ENCODE assay signal across 8 cellular contexts in the genomic region with DNA sequence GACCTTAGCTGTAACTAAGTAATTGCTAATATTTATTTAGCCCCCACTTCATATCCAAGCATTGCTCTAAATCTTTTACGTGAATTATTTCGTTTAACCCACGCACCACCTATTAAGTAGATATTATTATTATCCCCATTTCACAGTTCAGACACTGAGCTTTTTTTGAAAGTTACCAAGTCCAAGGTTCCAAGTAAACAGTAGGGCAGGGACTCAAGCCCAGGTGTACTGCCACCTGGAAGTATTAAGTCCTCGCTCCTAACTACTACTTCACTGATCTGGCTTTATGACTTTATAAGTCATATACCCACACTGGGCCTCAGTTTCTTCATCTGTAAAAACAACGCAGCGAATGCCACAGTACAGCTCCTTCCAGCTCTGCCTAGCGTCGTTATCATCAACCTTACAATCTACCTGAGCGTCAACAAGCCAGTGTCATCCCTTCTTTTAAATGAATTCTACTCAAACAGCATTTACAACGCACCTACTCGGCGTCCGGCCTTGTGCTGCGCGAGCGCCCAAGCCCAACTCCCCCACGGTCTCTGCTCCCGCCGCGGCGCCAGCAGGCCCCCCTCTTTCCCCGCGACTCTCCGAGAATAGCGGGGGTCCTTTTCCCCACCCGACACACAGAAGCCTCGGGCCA. TPM values are rescaled to one million over a fixed set of nuclear protein-coding genes. Genes with fewer than 3 reads are reported as not detected.
DNase-seq lines count a peak whose midpoint lies in the region; ATAC-seq and TF ChIP-seq lines count a peak whose summit lies in the region.

No MANE protein-coding gene starts in this region.

- H3K27me3 ChIP-seq in liver (ENCODE audit: control insufficient read depth in 4 of 4, insufficient read depth in 4 of 4, low read length in 3 of 4) = no peaks in the 10 kb centered on the region

- TF ChIP-seq CTCF in chondrocyte (IDR thresholded peaks at IDR 0.05) = peak; percentile 13
- no peak for TF ChIP-seq CTCF in liver (IDR thresholded peaks at IDR 0.05; ENCODE audit: low read depth, low read length, missing input control)

- peak; percentile 14 for ATAC-seq in HG02885 (IDR thresholded peaks at IDR 0.05; ENCODE audit: poor library complexity, unreplicated experiment)
- no peak for ATAC-seq in stimulated activated naive CD8-positive, alpha-beta T cell treated with anti-CD3 and anti-CD28 coated beads, Interleukin-15, Interleukin-2, amounts not matched to agents 100 U/mL and 50 U/mL, for 24 hours

- peak overlapping the region; percentile 92 to 93 for H3K27ac ChIP-seq in liver (ENCODE audit: low read depth in 1 of 2, low read length in 2 of 2)

- H3K36me3 Mint-ChIP-seq in chondrocyte (ENCODE audit: low read depth) = no peaks in the 10 kb centered on the region

- DNase-seq in activated CD8-positive, alpha-beta memory T cell treated with anti-CD3 and anti-CD28 coated beads for 48 hours (ENCODE audit: low read depth in 2 of 3, low spot score in 2 of 3) = peak in 2 of 3 experiments; percentile 7 to 19
- no peak for DNase-seq in activated CD8-positive, alpha-beta memory T cell treated with anti-CD3 and anti-CD28 coated beads for 24 hours
- DNase-seq in RPMI8226 = peak; percentile 10
- no peak for DNase-seq in chondrocyte (ENCODE audit: low spot score)
- peak; percentile 37 for DNase-seq in stimulated activated naive CD8-positive, alpha-beta T cell treated with anti-CD3 and anti-CD28 coated beads, Interleukin-15, Interleukin-2, amounts not matched to agents 100 U/mL and 50 U/mL, for 24 hours
- DNase-seq in NCI-H2029 (lab: John Stamatoyannopoulos, UW) = no peak

- no peaks in the 10 kb centered on the region for H3K9me3 Mint-ChIP-seq in chondrocyte (ENCODE audit: low read depth)

- H3K4me3 Mint-ChIP-seq in chondrocyte (ENCODE audit: unreplicated experiment) = peak overlapping the region; percentile 92

- H3K4me1 Mint-ChIP-seq in chondrocyte (ENCODE audit: low read depth) = peaks cover 34% of the 10 kb centered on the region

- TF ChIP-seq RAD21 in liver (IDR thresholded peaks at IDR 0.05) = no peak

- H3K36me3 ChIP-seq in liver (ENCODE audit: control insufficient read depth in 4 of 4, insufficient read depth in 3 of 4, low read depth in 1 of 4, low read length in 3 of 4) = no peaks in the 10 kb centered on the region

- H3K27ac Mint-ChIP-seq in chondrocyte (ENCODE audit: unreplicated experiment) = peak overlapping the region; percentile 93

- WGBS in liver = 1% methylated on average over 27 of the region's 27 CpGs

- H3K4me1 ChIP-seq in liver (ENCODE audit: control insufficient read depth in 4 of 4, insufficient read depth in 4 of 4, low read length in 3 of 4) = peaks cover 5 to 21% (median 9%) of the 10 kb centered on the region in 4 donors

- H3K27me3 Mint-ChIP-seq in chondrocyte (ENCODE audit: low read depth) = no peaks in the 10 kb centered on the region

- H3K9me3 ChIP-seq in liver (ENCODE audit: control insufficient read depth in 4 of 4, low read length in 3 of 4) = no peaks in the 10 kb centered on the region

- H3K9ac ChIP-seq in liver (ENCODE audit: low read depth in 1 of 2, low read length in 2 of 2) = peak overlapping the region; percentile 42 to 83

- peak overlapping the region; percentile 59 to 89 (median 88) for H3K4me3 ChIP-seq in liver (ENCODE audit: low read depth in 1 of 3, low read length in 3 of 3)

TF ChIP-seq in liver, 16 proteins besides CTCF, POLR2A, EP300 and RAD21:
- TF ChIP-seq EGR1 (IDR thresholded peaks at IDR 0.05; ENCODE audit: low read depth in 2 of 2) (no peak), GABPA (IDR thresholded peaks at IDR 0.05 in 1 of 2, conservative IDR thresholded peaks at IDR 0.05 in 1 of 2) (no peak), ATF3 (IDR thresholded peaks at IDR 0.05) (no peak), FOXA1 (IDR thresholded peaks at IDR 0.05) (no peak), NR2F2 (IDR thresholded peaks at IDR 0.05) (no peak), HNF4G (IDR thresholded peaks at IDR 0.05) (peak; percentile 41), REST (IDR thresholded peaks at IDR 0.05) (no peak), HNF4A (conservative IDR thresholded peaks at IDR 0.05) (peak; percentile 83 to 84), MAX (IDR thresholded peaks at IDR 0.05) (peak; percentile 17), RXRA (IDR thresholded peaks at IDR 0.05) (peak in 1 of 2 donors; percentile 7), FOXA2 (IDR thresholded peaks at IDR 0.05) (no peak), TAF1 (conservative IDR thresholded peaks at IDR 0.05) (no peak), SP1 (IDR thresholded peaks at IDR 0.05) (no peak), JUND (IDR thresholded peaks at IDR 0.05) (peak in 1 of 2 donors; percentile 9), YY1 (IDR thresholded peaks at IDR 0.05) (no peak)
- TF ChIP-seq, protein P1, sequence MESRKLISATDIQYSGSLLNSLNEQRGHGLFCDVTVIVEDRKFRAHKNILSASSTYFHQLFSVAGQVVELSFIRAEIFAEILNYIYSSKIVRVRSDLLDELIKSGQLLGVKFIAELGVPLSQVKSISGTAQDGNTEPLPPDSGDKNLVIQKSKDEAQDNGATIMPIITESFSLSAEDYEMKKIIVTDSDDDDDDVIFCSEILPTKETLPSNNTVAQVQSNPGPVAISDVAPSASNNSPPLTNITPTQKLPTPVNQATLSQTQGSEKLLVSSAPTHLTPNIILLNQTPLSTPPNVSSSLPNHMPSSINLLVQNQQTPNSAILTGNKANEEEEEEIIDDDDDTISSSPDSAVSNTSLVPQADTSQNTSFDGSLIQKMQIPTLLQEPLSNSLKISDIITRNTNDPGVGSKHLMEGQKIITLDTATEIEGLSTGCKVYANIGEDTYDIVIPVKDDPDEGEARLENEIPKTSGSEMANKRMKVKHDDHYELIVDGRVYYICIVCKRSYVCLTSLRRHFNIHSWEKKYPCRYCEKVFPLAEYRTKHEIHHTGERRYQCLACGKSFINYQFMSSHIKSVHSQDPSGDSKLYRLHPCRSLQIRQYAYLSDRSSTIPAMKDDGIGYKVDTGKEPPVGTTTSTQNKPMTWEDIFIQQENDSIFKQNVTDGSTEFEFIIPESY (IDR thresholded peaks at IDR 0.05) = no peak

RNA-seq across cellular contexts. Expression of gene TMEM41B, which starts 0.6 kb away (rescaled TPM):
- total RNA-seq in chondrocyte = 24.6 to 30.8 TPM (median 27.9 TPM) in 3 replicates
- 10 to 100 TPM; 31.3 to 52.0 TPM for total RNA-seq in liver
- polyA plus RNA-seq in liver = 10 to 100 TPM; 11.8 to 15.3 TPM

RNA-seq across cellular contexts. Expression of gene DENND5A, which starts 48.6 kb away (rescaled TPM):
- 94.0 to 116 TPM (median 111 TPM) in 3 replicates for total RNA-seq in chondrocyte
- 10 to 100 TPM; 23.9 to 45.8 TPM for total RNA-seq in liver
- polyA plus RNA-seq in liver = 10 to 100 TPM in 1 of 2 donors, 1 to 10 TPM in 1; 7.9 to 12.5 TPM

Comparison
In these comparisons a context has a peak if more than half of its experiments do, and no peak if none do; other contexts are left out.
1. DNase-seq: peak in activated CD8-positive, alpha-beta memory T cell treated with anti-CD3 and anti-CD28 coated beads for 48 hours (2 of 3), RPMI8226 (single experiment) and stimulated activated naive CD8-positive, alpha-beta T cell treated with anti-CD3 and anti-CD28 coated beads, Interleukin-15, Interleukin-2, amounts not matched to agents 100 U/mL and 50 U/mL, for 24 hours (single experiment); none in activated CD8-positive, alpha-beta memory T cell treated with anti-CD3 and anti-CD28 coated beads for 24 hours (single experiment), chondrocyte (single experiment) and NCI-H2029 (single experiment).